Comparison of ENCODE assay signal across 13 cellular contexts in genomic region chr1:159817276-159818041, GRCh38. TPM values are rescaled to one million over a fixed set of nuclear protein-coding genes. Genes with fewer than 3 reads are reported as not detected.
DNase-seq lines count a peak whose midpoint lies in the region; ATAC-seq, FAIRE-seq and TF ChIP-seq lines count a peak whose summit lies in the region.
"Had no signal": no experiment of that assay in that cellular context is flagged by ENCODE, and none has a peak within 500 bp of the region (broad histone marks: within the 10 kb centered on the region; RNA-seq: fewer than 3 reads in every experiment).

No MANE protein-coding gene starts in this region.

- CTCF ChIA-PET in A549 (lab: Yijun Ruan, JAX), result interaction anchor here (0.6 to 1.7 kb wide), 4 partner anchors 18 to 268 kb away, joined by 3 to 9 read pairs (median 4); no protein-coding TSS in a partner anchor

- H3K4me3 ChIP-seq in A549 (no peak overlapping the region), psoas muscle (no peak overlapping the region)
- H3K4me3 ChIP-seq: BLaER1 treated with 17β-estradiol and CSF1 and Interleukin-3, amounts not matched to agents 10 nM and 100 nM had no signal

- no peak for FAIRE-seq in A549 (lab: Jason Lieb, UNC)

- H3K9me3 ChIP-seq in A549 (no peaks in the 10 kb centered on the region), psoas muscle (no peaks in the 10 kb centered on the region)
- H3K9me3 ChIP-seq: BLaER1 treated with 17β-estradiol and CSF1 and Interleukin-3, amounts not matched to agents 10 nM and 100 nM had no signal

- POLR2A ChIA-PET in A549 (lab: Yijun Ruan, JAX), result no interaction called here

- H3K4me2 ChIP-seq in A549, result peak overlapping the region; percentile 22
- H3K4me2 ChIP-seq: BLaER1 treated with 17β-estradiol and CSF1 and Interleukin-3, amounts not matched to agents 10 nM and 100 nM had no signal

- no peak for TF ChIP-seq EP300 in A549 (IDR thresholded peaks at IDR 0.05)

- H3K36me3 ChIP-seq in psoas muscle (ENCODE audit: insufficient read depth in 1 of 2, low read depth in 1 of 2), result no peaks in the 10 kb centered on the region

- no peak for TF ChIP-seq CTCF in A549 (IDR thresholded peaks at IDR 0.05)
- no peak for TF ChIP-seq CTCF in psoas muscle (IDR thresholded peaks at IDR 0.05)

- H3K27ac ChIP-seq in A549, result no peak overlapping the region
- H3K27ac ChIP-seq in psoas muscle, result no peak overlapping the region
- H3K27ac ChIP-seq: BLaER1 treated with 17β-estradiol and CSF1 and Interleukin-3, amounts not matched to agents 10 nM and 100 nM had no signal

- TF ChIP-seq POLR2A in A549 (IDR thresholded peaks at IDR 0.05; ENCODE audit: low read length), result no peak

- 42% methylated on average over 11 of the region's 11 CpGs for WGBS in A549 (ENCODE audit: missing lambda C conversion rate)
- WGBS in psoas muscle, 3 donors, result 83 to 88% (median 83%) methylated on average over 10 to 11 of the region's 11 CpGs

- TF ChIP-seq RAD21 in A549 (conservative IDR thresholded peaks at IDR 0.05 in 1 of 2, IDR thresholded peaks at IDR 0.05 in 1 of 2), result no peak

- H3K4me1 ChIP-seq in A549, result peaks cover 4% of the 10 kb centered on the region; the same call in 1 of the 3 replicates
- H3K4me1 ChIP-seq in psoas muscle, result no peaks in the 10 kb centered on the region

- ATAC-seq in A549 (peak; percentile 70 to 79; a peak in 5 of 6 replicates), sciatic nerve (no peak), GM21576 (IDR thresholded peaks at IDR 0.05; ENCODE audit: unreplicated experiment) (no peak), Right ventricle myocardium inferior (no peak), psoas muscle (no peak)

- DNase-seq in A549 (ENCODE audit: low read depth in 1 of 2, low spot score in 1 of 2) (peak in 1 of 2 experiments; percentile 58), M059J (ENCODE audit: low read depth) (peak; percentile 23), NCI-H526 treated with DMSO at 0.1 percent for 48 hours (lab: John Stamatoyannopoulos, UW) (peak; percentile 76), dermis microvascular lymphatic vessel endothelial cell (ENCODE audit: low read depth in 2 of 2) (peak; percentile 4 to 77), sciatic nerve (ENCODE audit: low spot score) (no peak), Right ventricle myocardium inferior (ENCODE audit: missing footprints) (no peak), psoas muscle (no peak)
- DNase-seq: activated CD4-positive, CD25-positive, alpha-beta regulatory T cell treated with anti-CD3 and anti-CD28 coated beads, Interleukin-2, amount 50 U/mL, for 72 hours; effector memory CD4-positive, alpha-beta T cell had no signal

- intact Hi-C loops in sciatic nerve (cut with DNase I), result no loop called here
- intact Hi-C loops in Right ventricle myocardium inferior (cut with DNase I), result no loop called here
- intact Hi-C loops in psoas muscle (cut with DNase I), result no loop called here

- H3K27me3 ChIP-seq in psoas muscle (ENCODE audit: insufficient read depth in 3 of 3, low read length in 2 of 3), result peaks cover 0 to 3% (median 0%) of the 10 kb centered on the region in 3 donors
- H3K27me3 ChIP-seq: BLaER1 treated with 17β-estradiol and CSF1 and Interleukin-3, amounts not matched to agents 10 nM and 100 nM had no signal

TF ChIP-seq in A549, 52 proteins besides CTCF, POLR2A, EP300 and RAD21:
- TF ChIP-seq FOSL2 (IDR thresholded peaks at IDR 0.05), result peak; percentile 24; the same call in 1 of the 2 replicates
- TF ChIP-seq FOSL2 (CRISPR knock-in tag; IDR thresholded peaks at IDR 0.05), result peak; percentile 67
- TF ChIP-seq TFCP2L1 (CRISPR knock-in tag; IDR thresholded peaks at IDR 0.05), result no peak
- peak; percentile 87 for TF ChIP-seq MAFK (IDR thresholded peaks at IDR 0.05; ENCODE audit: partially characterized antibody)

RNA-seq across cellular contexts. Expression of gene SLAMF8, which starts 9.2 kb away (rescaled TPM):
- polyA plus RNA-seq in A549 (2011; rRNA removed) (not detected in 2 replicates), A549 (2017; fragmentation: RNase III; extraction: RNeasy Plus Mini Kit Qiagen cat#74134 plus additional on column Dnase treatment) (0.07 TPM in 1 of 3 replicates, not detected in the others), psoas muscle (under 1 TPM; 0.10 to 0.63 (median 0.22) TPM)
- polyA plus RNA-seq in A549 (2012; cell fraction: cytosol; rRNA removed), result not detected in 2 replicates
- polyA plus RNA-seq in A549 (2012; cell fraction: nucleus; rRNA removed), result not detected in 2 replicates
- polyA minus RNA-seq in A549 (2011; rRNA and poly(A)+ RNA removed), result not detected in 2 replicates
- total RNA-seq in M059J (2014; rRNA removed; shearing (Covaris generic)), result 0.05 and 0.25 TPM in 2 replicates
- total RNA-seq in dermis microvascular lymphatic vessel endothelial cell (not detected in 2 replicates), sciatic nerve (3.3 TPM), Right ventricle myocardium inferior (1.6 TPM), psoas muscle (1 to 10 TPM; 1.1 to 1.6 (median 1.4) TPM)
- total RNA-seq: OCI-LY7 had no signal
- polyA plus RNA-seq: neural cell had no signal

RNA-seq across cellular contexts. Expression of gene FCRL6, which starts 15.3 kb away (rescaled TPM):
- not detected in 2 replicates for polyA plus RNA-seq in A549 (2011; rRNA removed)
- polyA plus RNA-seq in A549 (2012; cell fraction: cytosol; rRNA removed), result not detected in 2 replicates
- 0.07 TPM in 1 of 2 replicates, not detected in the other for polyA plus RNA-seq in A549 (2012; cell fraction: nucleus; rRNA removed)
- not detected in 3 replicates for polyA plus RNA-seq in A549 (2017; fragmentation: RNase III; extraction: RNeasy Plus Mini Kit Qiagen cat#74134 plus additional on column Dnase treatment)
- polyA minus RNA-seq in A549 (2011; rRNA and poly(A)+ RNA removed), result not detected in 2 replicates
- total RNA-seq in M059J (2014; rRNA removed; shearing (Covaris generic)), result not detected in 2 replicates
- not detected in 2 replicates for total RNA-seq in dermis microvascular lymphatic vessel endothelial cell
- 1.2 TPM for total RNA-seq in sciatic nerve
- total RNA-seq in Right ventricle myocardium inferior, result 0.57 TPM
- total RNA-seq in psoas muscle, result under 1 TPM in 3 of 4 donors, not detected in 1; 0.20 to 0.39 (median 0.32) TPM
- under 1 TPM in 1 of 3 donors, not detected in 2; 0.21 TPM for polyA plus RNA-seq in psoas muscle
- total RNA-seq: OCI-LY7 had no signal
- polyA plus RNA-seq: neural cell had no signal

RNA-seq across cellular contexts. Expression of gene DUSP23, which starts 36.7 kb away (rescaled TPM):
- polyA plus RNA-seq in A549 (2011; rRNA removed) (32.3 and 35.2 TPM in 2 replicates), A549 (2017; fragmentation: RNase III; extraction: RNeasy Plus Mini Kit Qiagen cat#74134 plus additional on column Dnase treatment) (56.7 to 60.1 TPM (median 57.0 TPM) in 3 replicates), psoas muscle (100 to 1,000 TPM in 1 of 3 donors, 10 to 100 TPM in 2; 50.1 to 236 (median 70.0) TPM)
- 101 and 116 TPM in 2 replicates for polyA plus RNA-seq in A549 (2012; cell fraction: cytosol; rRNA removed)
- 57.3 and 78.1 TPM in 2 replicates for polyA plus RNA-seq in A549 (2012; cell fraction: nucleus; rRNA removed)
- 10.8 and 11.5 TPM in 2 replicates for polyA minus RNA-seq in A549 (2011; rRNA and poly(A)+ RNA removed)
- total RNA-seq in M059J (2014; rRNA removed; shearing (Covaris generic)), result 25.6 and 37.0 TPM in 2 replicates
- total RNA-seq in dermis microvascular lymphatic vessel endothelial cell (14.9 and 18.1 TPM in 2 replicates), sciatic nerve (48.2 TPM), Right ventricle myocardium inferior (21.3 TPM), psoas muscle (10 to 100 TPM; 18.5 to 46.5 (median 29.3) TPM)

RNA-seq across cellular contexts. Expression of gene VSIG8, which starts 45.0 kb away (rescaled TPM):
- polyA plus RNA-seq in A549 (2011; rRNA removed) (0.04 TPM in 1 of 2 replicates, not detected in the other), A549 (2017; fragmentation: RNase III; extraction: RNeasy Plus Mini Kit Qiagen cat#74134 plus additional on column Dnase treatment) (0.05 to 0.09 TPM in 2 of 3 replicates, not detected in the other), psoas muscle (not detected)
- 0.05 and 0.07 TPM in 2 replicates for polyA plus RNA-seq in A549 (2012; cell fraction: cytosol; rRNA removed)
- 0.14 and 0.15 TPM in 2 replicates for polyA plus RNA-seq in A549 (2012; cell fraction: nucleus; rRNA removed)
- not detected in 2 replicates for polyA minus RNA-seq in A549 (2011; rRNA and poly(A)+ RNA removed)
- total RNA-seq in M059J (2014; rRNA removed; shearing (Covaris generic)), result not detected in 2 replicates
- total RNA-seq in dermis microvascular lymphatic vessel endothelial cell (not detected in 2 replicates), sciatic nerve (not detected), Right ventricle myocardium inferior (not detected), psoas muscle (not detected)
- total RNA-seq: OCI-LY7 had no signal

Comparison
In these comparisons a context has a peak if more than half of its experiments do, and no peak if none do; other contexts are left out.
1. ATAC-seq: peak in A549 (2 of 2); none in sciatic nerve (single experiment), GM21576 (single experiment), Right ventricle myocardium inferior (single experiment) and psoas muscle (0 of 4).
2. DNase-seq: peak in M059J (single experiment), NCI-H526 treated with DMSO at 0.1 percent for 48 hours (single experiment) and dermis microvascular lymphatic vessel endothelial cell (2 of 2); none in sciatic nerve (single experiment), Right ventricle myocardium inferior (single experiment) and psoas muscle (0 of 2).